In genomic region chr5:159097461-159098284, GRCh38 we compare ENCODE assay signal across 8 cellular contexts. TPM values are rescaled to one million over a fixed set of nuclear protein-coding genes. Genes with fewer than 3 reads are reported as not detected.
A peak's percentile ranks its signal among the peaks of the same experiment; 100 is the strongest.
DNase-seq lines count a peak whose midpoint lies in the region; ATAC-seq and TF ChIP-seq lines count a peak whose summit lies in the region.

No MANE protein-coding gene starts in this region.

- peak overlapping the region; percentile 83 to 87; a peak in 3 of 4 replicates for H3K4me3 ChIP-seq in DND-41 (ENCODE audit: low read depth in 1 of 2, low read length in 2 of 2)
- H3K4me3 ChIP-seq in HFF-Myc (replicated peaks; ENCODE audit: low read depth, low read length) = peak overlapping the region; percentile 48
- H3K4me3 ChIP-seq in astrocyte of the cerebellum (ENCODE audit: low read depth, low read length) = peak overlapping the region; percentile 63
- H3K4me3 ChIP-seq in upper lobe of left lung = peak overlapping the region in 3 of 4 donors; percentile 40 to 54 (median 50)

- peak overlapping the region; percentile 83 for H3K9ac ChIP-seq in DND-41 (ENCODE audit: low read depth, low read length)

- ATAC-seq in DND-41 (ENCODE audit: insufficient read depth, low read depth) = no peak
- peak; percentile 3 for ATAC-seq in upper lobe of left lung (ENCODE audit: low FRiP score in 2 of 2)
- ATAC-seq in HG02588 (IDR thresholded peaks at IDR 0.05; ENCODE audit: unreplicated experiment) = no peak
- ATAC-seq in GM21526 (IDR thresholded peaks at IDR 0.05; ENCODE audit: low FRiP score, unreplicated experiment) = no peak
- ATAC-seq in HG03439 (IDR thresholded peaks at IDR 0.05; ENCODE audit: unreplicated experiment) = no peak

- H3K27ac ChIP-seq in DND-41 (ENCODE audit: low read length) (peak overlapping the region; percentile 95), upper lobe of left lung (peak overlapping the region; percentile 56 to 71 (median 60))

- no peaks in the 10 kb centered on the region for H4K20me1 ChIP-seq in DND-41 (ENCODE audit: insufficient read depth, low read length)

- H3K27me3 ChIP-seq in DND-41 (ENCODE audit: insufficient read depth, low read length, poor library complexity) (no peaks in the 10 kb centered on the region), upper lobe of left lung (peaks cover 0 to 32% (median 9%) of the 10 kb centered on the region in 4 donors)

- H3K4me2 ChIP-seq in DND-41 (ENCODE audit: insufficient read depth, low read length) = peak overlapping the region; percentile 79

- H3K36me3 ChIP-seq in DND-41 (ENCODE audit: insufficient read depth, low read length) (peaks cover 11% of the 10 kb centered on the region; the same call in 1 of the 2 replicates), upper lobe of left lung (no peaks in the 10 kb centered on the region)

- H3K4me1 ChIP-seq in DND-41 (ENCODE audit: insufficient read depth, low read length) = peaks cover 82% of the 10 kb centered on the region
- H3K4me1 ChIP-seq in upper lobe of left lung = peaks cover 24 to 47% (median 26%) of the 10 kb centered on the region in 4 donors

- H3K9me3 ChIP-seq in DND-41 (ENCODE audit: insufficient read depth, low read length, severe bottlenecking) (no peaks in the 10 kb centered on the region), upper lobe of left lung (no peaks in the 10 kb centered on the region)

- in situ Hi-C loops in astrocyte of the cerebellum (cut with HindIII; ENCODE audit: low sequenced_read_pairs) = no loop called here

- H3K79me2 ChIP-seq in DND-41 (ENCODE audit: insufficient read depth, low read length) = peaks cover 47% of the 10 kb centered on the region

- peak; percentile 34 for DNase-seq in DND-41
- DNase-seq in HFF-Myc (ENCODE audit: extremely low read depth, low read depth) = no peak
- DNase-seq in astrocyte of the cerebellum (ENCODE audit: low read depth) = no peak
- peak; percentile 60 for DNase-seq in left kidney (ENCODE audit: low read depth, low spot score)
- DNase-seq in upper lobe of left lung = peak in 1 of 2 donors; percentile 81

- TF ChIP-seq POLR2A in upper lobe of left lung (IDR thresholded peaks at IDR 0.05) = peak in 1 of 4 donors; percentile 8

- no peak for TF ChIP-seq CTCF in DND-41 (IDR thresholded peaks at IDR 0.05; ENCODE audit: borderline replicate concordance, extremely low read depth, low read length, poor library complexity, severe bottlenecking)
- no peak for TF ChIP-seq CTCF in HFF-Myc (IDR thresholded peaks at IDR 0.05; ENCODE audit: low read depth, low read length, missing control alignments)
- TF ChIP-seq CTCF in astrocyte of the cerebellum (IDR thresholded peaks at IDR 0.05; ENCODE audit: low read depth, low read length, missing control alignments) = no peak
- TF ChIP-seq CTCF in upper lobe of left lung (IDR thresholded peaks at IDR 0.05) = no peak

- no peak for TF ChIP-seq EP300 in upper lobe of left lung (IDR thresholded peaks at IDR 0.05)

- 13 to 16% methylated on average over 12 to 35 of the region's 35 CpGs for WGBS in upper lobe of left lung, 2 donors

- peak overlapping the region; percentile 89 for H2AFZ ChIP-seq in DND-41 (ENCODE audit: low read depth, low read length)

RNA-seq across cellular contexts. Expression of gene EBF1, which starts 2.0 kb away (rescaled TPM):
- total RNA-seq in upper lobe of left lung = 10 to 100 TPM in 1 of 6 donors, 1 to 10 TPM in 5; 3.2 to 13.6 (median 5.3) TPM

Comparison
In these comparisons a context has a peak if more than half of its experiments do, and no peak if none do; other contexts are left out.
1. ATAC-seq: peak in upper lobe of left lung (2 of 2); none in DND-41 (single experiment), HG02588 (single experiment), GM21526 (single experiment) and HG03439 (single experiment).
2. DNase-seq: peak in DND-41 (single experiment) and left kidney (single experiment); none in HFF-Myc (single experiment) and astrocyte of the cerebellum (single experiment).
3. Peak in every context shown above with its lines, with median percentiles within 50 percentile points of each other: H3K4me3 ChIP-seq.